ENCODE assay signal across 8 cellular contexts in the genomic region with DNA sequence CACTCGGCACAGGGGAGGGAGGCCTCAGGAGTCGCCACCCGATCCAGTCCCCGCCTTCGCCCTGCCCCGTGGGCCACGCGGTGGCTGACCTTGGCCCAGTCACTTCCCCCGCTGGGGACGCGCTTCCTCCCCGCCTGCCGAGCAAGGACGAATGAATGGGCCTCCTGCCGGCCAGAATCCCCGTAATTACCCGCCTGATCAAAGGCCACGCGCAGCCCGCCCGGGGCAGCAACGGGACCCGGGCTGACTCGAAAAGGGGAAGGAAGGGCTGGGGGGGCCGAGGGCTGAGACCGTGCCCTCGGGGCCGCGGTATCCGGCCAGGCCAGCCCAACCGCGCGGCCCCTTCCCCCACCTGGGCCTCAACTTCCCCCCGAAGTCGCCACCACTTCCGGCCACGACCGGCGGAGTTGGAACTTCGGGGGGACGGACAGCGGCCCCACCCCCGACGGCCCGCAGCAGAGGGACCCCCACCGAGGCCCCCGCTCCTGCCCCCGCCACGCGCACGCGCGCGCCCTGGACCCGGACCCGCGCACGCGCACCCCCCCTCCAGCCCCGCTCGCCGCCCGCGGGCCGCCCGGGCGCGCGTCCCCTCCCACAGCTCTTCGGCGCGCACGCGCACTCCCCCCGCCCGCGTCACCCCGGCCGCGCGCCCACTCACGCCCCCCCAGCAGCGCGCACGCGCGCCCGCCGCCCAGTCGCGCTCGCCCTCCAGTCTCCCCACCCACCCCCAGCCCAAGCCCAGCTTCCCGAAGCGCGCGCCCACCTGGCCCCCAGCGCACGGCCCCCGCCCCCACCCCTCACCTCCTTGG. TPM values are rescaled to one million over a fixed set of nuclear protein-coding genes. Genes with fewer than 3 reads are reported as not detected.
DNase-seq lines count a peak whose midpoint lies in the region; ATAC-seq and TF ChIP-seq lines count a peak whose summit lies in the region.

No MANE protein-coding gene starts in this region.

- DNase-seq in NCI-H1092 (lab: John Stamatoyannopoulos, UW), result peak; percentile 14
- DNase-seq in NCI-H1092 treated with DMSO at 0.1 percent for 48 hours (lab: John Stamatoyannopoulos, UW), result no peak
- DNase-seq in NCI-H226, result peak; percentile 74
- DNase-seq in activated CD4-positive, alpha-beta T cell treated with anti-CD3 and anti-CD28 coated beads for 48 hours, result peak; percentile 83
- peak; percentile 42 for DNase-seq in dedifferentiated amniotic fluid mesenchymal stem cell (ENCODE audit: extremely low spot score)
- DNase-seq in lower leg skin (ENCODE audit: low spot score in 2 of 2), result peak; percentile 56 to 92
- DNase-seq in stimulated activated CD4-positive, alpha-beta T cell treated with anti-CD3 and anti-CD28 coated beads, Interleukin-4, amount 100 ng/mL, for 48 hours (ENCODE audit: low read depth in 2 of 2), result peak; percentile 74 to 75

- TF ChIP-seq POLR2A in lower leg skin (IDR thresholded peaks at IDR 0.05), result no peak

- no peak for TF ChIP-seq CTCF in lower leg skin (IDR thresholded peaks at IDR 0.05)

- ATAC-seq in HG02870 (IDR thresholded peaks at IDR 0.05; ENCODE audit: unreplicated experiment), result peak; percentile 26

- peak overlapping the region; percentile 56 for H3K4me3 ChIP-seq in lower leg skin (ENCODE audit: low read depth, poor library complexity, severe bottlenecking)

- 0% methylated on average over 2 to 26 of the region's 99 CpGs for WGBS in lower leg skin, 2 donors

- intact Hi-C loops in lower leg skin (cut with DNase I; ENCODE audit: low total_unique reads), result no loop called here

RNA-seq across cellular contexts. Expression of gene ZNF787, which starts 0.5 kb away (rescaled TPM):
- 10 to 100 TPM; 11.6 to 21.5 (median 19.9) TPM for total RNA-seq in lower leg skin

RNA-seq across cellular contexts. Expression of gene ZNF444, which starts 20.5 kb away (rescaled TPM):
- total RNA-seq in lower leg skin, result 10 to 100 TPM; 22.1 to 39.5 (median 30.6) TPM

RNA-seq across cellular contexts. Expression of gene GALP, which starts 55.2 kb away (rescaled TPM):
- not detected for total RNA-seq in lower leg skin
